ENCODE assay signal across 19 cellular contexts in genomic region chr12:27273114-27273513, GRCh38. TPM values are rescaled to one million over a fixed set of nuclear protein-coding genes. Genes with fewer than 3 reads are reported as not detected.
DNase-seq lines count a peak whose midpoint lies in the region; ATAC-seq, FAIRE-seq and TF ChIP-seq lines count a peak whose summit lies in the region.
"Had no signal": no experiment of that assay in that cellular context is flagged by ENCODE, and none has a peak within 500 bp of the region (broad histone marks: within the 10 kb centered on the region; RNA-seq: fewer than 3 reads in every experiment).

No MANE protein-coding gene starts in this region.

- H3K36me3 Mint-ChIP-seq in astrocyte (ENCODE audit: low read depth, unreplicated experiment) (peaks cover 15% of the 10 kb centered on the region), mesothelial cell of epicardium (peaks cover 12% of the 10 kb centered on the region)
- H3K36me3 Mint-ChIP-seq in natural killer cell treated with Interleukin-12 subunit alpha and Interleukin-12 subunit beta and Interleukin-15 and Interleukin-18, amount 100 ng/mL, for 72 hours, result no peaks in the 10 kb centered on the region

- H3K4me3 Mint-ChIP-seq in astrocyte (ENCODE audit: unreplicated experiment) (no peak overlapping the region), mesothelial cell of epicardium (no peak overlapping the region)
- no peak overlapping the region for H3K4me3 Mint-ChIP-seq in natural killer cell treated with Interleukin-12 subunit alpha and Interleukin-12 subunit beta and Interleukin-15 and Interleukin-18, amount 100 ng/mL, for 72 hours
- H3K4me3 Mint-ChIP-seq: activated T-helper 1 cell treated with anti-CD3 and anti-CD28 coated beads, Interleukin-12 subunit alpha, Interleukin-12 subunit beta, Interleukin-2, Interleukin-4 antibody, amounts not matched to agents 30 ng/mL and 10 ng/mL and 1 ng/mL, durations not matched to agents 14 hours and 24 hours and 36 hours; neural crest cell; WTC11 had no signal

- no peak for TF ChIP-seq EP300 in transverse colon (IDR thresholded peaks at IDR 0.05; ENCODE audit: low read depth)

- in situ Hi-C loops in transverse colon (cut with MboI; ENCODE audit: low pct_ligation_motif_present in 1 of 4, low pct_unique_long_range_greater_than_20kb in 1 of 4, low sequenced_read_pairs in 3 of 4), result no loop called here

- no peak overlapping the region for H3K9ac ChIP-seq in astrocyte (ENCODE audit: low read length)
- H3K9ac ChIP-seq: BLaER1 treated with 17β-estradiol and CSF1 and Interleukin-3, amounts not matched to agents 10 nM and 100 nM had no signal

- peaks cover 58% of the 10 kb centered on the region for H4K20me1 ChIP-seq in astrocyte (ENCODE audit: insufficient read depth, low read length)

- intact Hi-C loops in transverse colon (cut with DNase I; ENCODE audit: low total_unique reads), result no loop called here

- peaks cover 28% of the 10 kb centered on the region for H3K4me1 Mint-ChIP-seq in astrocyte (ENCODE audit: low read depth, unreplicated experiment)
- peaks cover 19% of the 10 kb centered on the region for H3K4me1 Mint-ChIP-seq in mesothelial cell of epicardium
- peaks cover 14 to 15% of the 10 kb centered on the region in 2 donors for H3K4me1 Mint-ChIP-seq in natural killer cell treated with Interleukin-12 subunit alpha and Interleukin-12 subunit beta and Interleukin-15 and Interleukin-18, amount 100 ng/mL, for 72 hours (ENCODE audit: low read depth in 2 of 2)

- H3K79me2 ChIP-seq in astrocyte (ENCODE audit: insufficient read depth, low read length), result peaks cover 88% of the 10 kb centered on the region

- WGBS in transverse colon (ENCODE audit: low coverage in 1 of 2), 2 donors, result 55 to 56% methylated on average over 5 of the region's 5 CpGs

- H3K36me3 ChIP-seq in astrocyte (ENCODE audit: insufficient read depth, low read length) (peaks cover 6% of the 10 kb centered on the region), transverse colon (no peaks in the 10 kb centered on the region)
- H3K36me3 ChIP-seq: HAP-1 had no signal

- H3K4me1 ChIP-seq in astrocyte (ENCODE audit: insufficient read depth, low read length) (peaks cover 32% of the 10 kb centered on the region), transverse colon (peaks cover 26 to 80% (median 47%) of the 10 kb centered on the region in 4 donors)

- H3K4me2 ChIP-seq in astrocyte (ENCODE audit: low read length), result no peak overlapping the region
- H3K4me2 ChIP-seq: BLaER1 treated with 17β-estradiol and CSF1 and Interleukin-3, amounts not matched to agents 10 nM and 100 nM had no signal

- no peaks in the 10 kb centered on the region for H3K9me3 Mint-ChIP-seq in astrocyte (ENCODE audit: unreplicated experiment)
- peaks cover under 1% of the 10 kb centered on the region for H3K9me3 Mint-ChIP-seq in mesothelial cell of epicardium
- no peaks in the 10 kb centered on the region for H3K9me3 Mint-ChIP-seq in natural killer cell treated with Interleukin-12 subunit alpha and Interleukin-12 subunit beta and Interleukin-15 and Interleukin-18, amount 100 ng/mL, for 72 hours
- H3K9me3 Mint-ChIP-seq: activated T-helper 1 cell treated with anti-CD3 and anti-CD28 coated beads, Interleukin-12 subunit alpha, Interleukin-12 subunit beta, Interleukin-2, Interleukin-4 antibody, amounts not matched to agents 30 ng/mL and 10 ng/mL and 1 ng/mL, durations not matched to agents 14 hours and 24 hours and 36 hours; neural crest cell; WTC11 had no signal

- peak; percentile 21 for DNase-seq in NCI-H146 (lab: John Stamatoyannopoulos, UW)
- no peak for DNase-seq in NCI-H146 treated with DMSO at 0.1 percent for 48 hours (lab: John Stamatoyannopoulos, UW; ENCODE audit: unreplicated experiment)
- DNase-seq in astrocyte (ENCODE audit: low read depth), result no peak
- DNase-seq in mesothelial cell of epicardium (ENCODE audit: low spot score in 2 of 2, unreplicated experiment in 2 of 2), result no peak
- DNase-seq in transverse colon, result no peak
- DNase-seq in NCI-H345 (lab: John Stamatoyannopoulos, UW), result no peak
- no peak for DNase-seq in natural killer cell treated with Interleukin-12 subunit alpha and Interleukin-12 subunit beta and Interleukin-15 and Interleukin-18, amount 100 ng/mL, for 72 hours (ENCODE audit: low spot score)
- DNase-seq in NCI-H774 (lab: John Stamatoyannopoulos, UW), result no peak
- DNase-seq: activated CD8-positive, alpha-beta memory T cell treated with anti-CD3 and anti-CD28 coated beads for 24 hours; cerebellar nuclear complex; foreskin melanocyte; NCI-H82; RPMI8226; stimulated activated CD4-positive, alpha-beta T cell treated with anti-CD3 and anti-CD28 coated beads, Interleukin-4, amount 100 ng/mL, for 1 hour had no signal

- H3K27me3 ChIP-seq in astrocyte (ENCODE audit: insufficient read depth, low read length), result no peaks in the 10 kb centered on the region
- no peaks in the 10 kb centered on the region for H3K27me3 ChIP-seq in transverse colon
- H3K27me3 ChIP-seq: BLaER1 treated with 17β-estradiol and CSF1 and Interleukin-3, amounts not matched to agents 10 nM and 100 nM had no signal

- ATAC-seq in natural killer cell treated with Interleukin-12 subunit alpha and Interleukin-12 subunit beta and Interleukin-15 and Interleukin-18, amount 100 ng/mL, for 72 hours, result no peak
- ATAC-seq: WTC11 had no signal

- H3K9me3 ChIP-seq in astrocyte (ENCODE audit: insufficient read depth, low read depth, low read length), result no peaks in the 10 kb centered on the region
- H3K9me3 ChIP-seq in transverse colon, result no peaks in the 10 kb centered on the region
- H3K9me3 ChIP-seq: HAP-1 had no signal

- no peak for FAIRE-seq in astrocyte (lab: Jason Lieb, UNC)

- no peak for TF ChIP-seq POLR2A in transverse colon (IDR thresholded peaks at IDR 0.05)

- no peak overlapping the region for H3K4me3 ChIP-seq in astrocyte (ENCODE audit: insufficient read depth, low read depth, low read length)
- no peak overlapping the region for H3K4me3 ChIP-seq in transverse colon
- H3K4me3 ChIP-seq: BLaER1 treated with 17β-estradiol and CSF1 and Interleukin-3, amounts not matched to agents 10 nM and 100 nM; HAP-1 had no signal

- H3K27ac Mint-ChIP-seq in astrocyte (ENCODE audit: unreplicated experiment) (peak overlapping the region; percentile 42), mesothelial cell of epicardium (peak overlapping the region; percentile 40)
- H3K27ac Mint-ChIP-seq in natural killer cell treated with Interleukin-12 subunit alpha and Interleukin-12 subunit beta and Interleukin-15 and Interleukin-18, amount 100 ng/mL, for 72 hours, result no peak overlapping the region
- H3K27ac Mint-ChIP-seq: activated T-helper 1 cell treated with anti-CD3 and anti-CD28 coated beads, Interleukin-12 subunit alpha, Interleukin-12 subunit beta, Interleukin-2, Interleukin-4 antibody, amounts not matched to agents 30 ng/mL and 10 ng/mL and 1 ng/mL, durations not matched to agents 14 hours and 24 hours and 36 hours had no signal

- TF ChIP-seq CTCF in astrocyte (IDR thresholded peaks at IDR 0.05; ENCODE audit: insufficient read depth, low read depth, low read length) (no peak), mesothelial cell of epicardium (IDR thresholded peaks at IDR 0.05; ENCODE audit: unreplicated experiment) (no peak), transverse colon (IDR thresholded peaks at IDR 0.05) (no peak)

- no peak overlapping the region for H3K27ac ChIP-seq in astrocyte (ENCODE audit: low read depth, low read length)
- H3K27ac ChIP-seq in transverse colon, result peak overlapping the region; percentile 68 to 78 (median 76)
- H3K27ac ChIP-seq: BLaER1 treated with 17β-estradiol and CSF1 and Interleukin-3, amounts not matched to agents 10 nM and 100 nM had no signal

- H3K27me3 Mint-ChIP-seq in astrocyte (ENCODE audit: low read depth, unreplicated experiment), result no peaks in the 10 kb centered on the region
- H3K27me3 Mint-ChIP-seq in mesothelial cell of epicardium (ENCODE audit: low read depth), result no peaks in the 10 kb centered on the region
- H3K27me3 Mint-ChIP-seq in natural killer cell treated with Interleukin-12 subunit alpha and Interleukin-12 subunit beta and Interleukin-15 and Interleukin-18, amount 100 ng/mL, for 72 hours, result no peaks in the 10 kb centered on the region

- no peak overlapping the region for H2AFZ ChIP-seq in astrocyte (ENCODE audit: low read depth, low read length)

RNA-seq across cellular contexts. Expression of gene STK38L, which starts 29.0 kb away (rescaled TPM):
- total RNA-seq in astrocyte, result 114 and 115 TPM in 2 replicates
- 46.7 to 48.2 TPM (median 47.0 TPM) in 3 replicates for total RNA-seq in mesothelial cell of epicardium
- total RNA-seq in transverse colon, result 10 to 100 TPM; 18.5 to 51.8 (median 40.9) TPM
- 10 to 100 TPM; 13.7 to 14.5 TPM for total RNA-seq in natural killer cell treated with Interleukin-12 subunit alpha and Interleukin-12 subunit beta and Interleukin-15 and Interleukin-18, amount 100 ng/mL, for 72 hours

RNA-seq across cellular contexts. Expression of gene BMAL2, which starts 59.5 kb away (rescaled TPM):
- total RNA-seq in astrocyte, result 12.1 and 13.6 TPM in 2 replicates
- 3.8 to 4.2 TPM (median 4.1 TPM) in 3 replicates for total RNA-seq in mesothelial cell of epicardium
- 1 to 10 TPM in 2 of 4 donors, under 1 TPM in 2; 0.75 to 1.7 (median 1.3) TPM for total RNA-seq in transverse colon
- 10 to 100 TPM; 26.0 to 34.1 TPM for total RNA-seq in natural killer cell treated with Interleukin-12 subunit alpha and Interleukin-12 subunit beta and Interleukin-15 and Interleukin-18, amount 100 ng/mL, for 72 hours

Comparison
In these comparisons a context has a peak if more than half of its experiments do, and no peak if none do; other contexts are left out.
1. H3K27ac Mint-ChIP-seq: peak in astrocyte (single experiment) and mesothelial cell of epicardium (single experiment); none in natural killer cell treated with Interleukin-12 subunit alpha and Interleukin-12 subunit beta and Interleukin-15 and Interleukin-18, amount 100 ng/mL, for 72 hours (0 of 2).